ENCODE assay signal across 17 cellular contexts in genomic region chr5:95440825-95441224, GRCh38. TPM values are rescaled to one million over a fixed set of nuclear protein-coding genes. Genes with fewer than 3 reads are reported as not detected.
A peak's percentile ranks its signal among the peaks of the same experiment; 100 is the strongest.
DNase-seq lines count a peak whose midpoint lies in the region; ATAC-seq, FAIRE-seq and TF ChIP-seq lines count a peak whose summit lies in the region.
"Had no signal": no experiment of that assay in that cellular context is flagged by ENCODE, and none has a peak within 500 bp of the region (broad histone marks: within the 10 kb centered on the region; RNA-seq: fewer than 3 reads in every experiment).

No MANE protein-coding gene starts in this region.

- 0 out of 2 replicates have a peak overlapping the region, but pooled peaks have one; percentile 4 for H3K18ac ChIP-seq in H1 (ENCODE audit: extremely low read depth, low read length)

- no peak overlapping the region for H2BK120ac ChIP-seq in H1 (replicated peaks; ENCODE audit: low read depth, low read length)

- no peaks in the 10 kb centered on the region for H3K23me2 ChIP-seq in H1 (ENCODE audit: low read depth, low read length)

- no peak overlapping the region for H3K56ac ChIP-seq in H1 (replicated peaks; ENCODE audit: insufficient read length, low read depth, low read length)

- no peak for TF ChIP-seq RAD21 in H1 (IDR thresholded peaks at IDR 0.05 in 1 of 2, conservative IDR thresholded peaks at IDR 0.05 in 1 of 2; ENCODE audit: low read depth in 2 of 2, low read length in 2 of 2)

- H3K23ac ChIP-seq in H1 (ENCODE audit: insufficient read length): no peak overlapping the region

- no peaks in the 10 kb centered on the region for H3K9me1 ChIP-seq in keratinocyte (ENCODE audit: control insufficient read depth, extremely low read depth, insufficient read depth, low read length)

- no peak overlapping the region for H2AFZ ChIP-seq in H1 (ENCODE audit: low read length)
- no peak overlapping the region for H2AFZ ChIP-seq in keratinocyte (ENCODE audit: control insufficient read depth, low read length)
- H2AFZ ChIP-seq: PC-9 had no signal

- H3K36me3 ChIP-seq in H1 (ENCODE audit: control insufficient read depth in 2 of 4, insufficient read depth in 4 of 4, low read length in 3 of 4): no peaks in the 10 kb centered on the region
- no peaks in the 10 kb centered on the region for H3K36me3 ChIP-seq in keratinocyte (ENCODE audit: control insufficient read depth in 2 of 2, extremely low read depth in 1 of 2, insufficient read depth in 2 of 2, low read length in 2 of 2)
- H3K36me3 ChIP-seq: BLaER1 had no signal

- H3K79me1 ChIP-seq in H1 (ENCODE audit: low read depth, low read length): no peaks in the 10 kb centered on the region

- CTCF ChIA-PET in H1 (lab: Charles Lee; ENCODE audit: partially characterized antibody): no interaction called here

- H3K9ac ChIP-seq in H1 (replicated peaks in 1 of 4; ENCODE audit: extremely low read depth in 1 of 4, low read depth in 3 of 4, low read length in 3 of 4) (no peak overlapping the region), keratinocyte (ENCODE audit: control insufficient read depth, extremely low read depth, insufficient read depth, low read length) (no peak overlapping the region)
- H3K9ac ChIP-seq: BLaER1 had no signal

- no peak overlapping the region; the same call in 1 of the 2 replicates for H2BK12ac ChIP-seq in H1 (ENCODE audit: low read depth, low read length)

- no peaks in the 10 kb centered on the region for H4K20me1 ChIP-seq in H1 (replicated peaks in 1 of 2; ENCODE audit: control insufficient read depth in 1 of 2, insufficient read depth in 2 of 2, low read length in 2 of 2)
- H4K20me1 ChIP-seq in keratinocyte (ENCODE audit: control insufficient read depth, extremely low read depth, insufficient read depth, low read length): no peaks in the 10 kb centered on the region
- H4K20me1 ChIP-seq: BLaER1 had no signal

- H3K79me2 ChIP-seq in H1 (ENCODE audit: control insufficient read depth in 1 of 2, insufficient read depth in 2 of 2, low read length in 2 of 2) (no peaks in the 10 kb centered on the region), keratinocyte (ENCODE audit: control insufficient read depth, insufficient read depth, low read length) (no peaks in the 10 kb centered on the region)

- no peak overlapping the region for H2BK15ac ChIP-seq in H1 (ENCODE audit: low read length)

- ATAC-seq in HG03354 (IDR thresholded peaks at IDR 0.05; ENCODE audit: poor library complexity, severe bottlenecking, unreplicated experiment): no peak

- H4K8ac ChIP-seq in H1 (ENCODE audit: extremely low read depth, insufficient read depth, low read length): no peak overlapping the region

- no peak for TF ChIP-seq CTCF in H1 (IDR thresholded peaks at IDR 0.05; ENCODE audit: control extremely low read depth in 1 of 3, insufficient read depth in 1 of 3, low read depth in 1 of 3, low read length in 3 of 3)
- TF ChIP-seq CTCF in keratinocyte (optimal IDR thresholded peaks at IDR 0.05 in 1 of 3, IDR thresholded peaks at IDR 0.05 in 1 of 3, conservative IDR thresholded peaks at IDR 0.05 in 1 of 3; ENCODE audit: extremely low read depth in 1 of 3, insufficient read depth in 2 of 3, low read length in 3 of 3): no peak

- no peak overlapping the region for H2BK20ac ChIP-seq in H1 (ENCODE audit: low read length)

- dilution Hi-C loops in keratinocyte (cut with MboI; ENCODE audit: extremely low pct_ligation_motif_present, low sequenced_read_pairs): no loop called here

- no peak for TF ChIP-seq POLR2A in H1 (IDR thresholded peaks at IDR 0.05; ENCODE audit: control extremely low read depth in 1 of 2, low read depth in 2 of 2, low read length in 2 of 2)

- peak overlapping the region; percentile 52 to 63; a peak in 3 of 4 replicates for H3K4me2 ChIP-seq in H1 (ENCODE audit: insufficient read depth in 1 of 2, low read depth in 2 of 2, low read length in 2 of 2)
- peak overlapping the region; percentile 46 for H3K4me2 ChIP-seq in keratinocyte (ENCODE audit: control insufficient read depth, extremely low read depth, insufficient read depth, low read depth, low read length)
- H3K4me2 ChIP-seq: BLaER1, PC-9 had no signal

- no peak overlapping the region for H3K4ac ChIP-seq in H1 (replicated peaks; ENCODE audit: insufficient read length, low read depth, low read length)

- H2BK5ac ChIP-seq in H1 (ENCODE audit: low read depth, low read length): no peak overlapping the region; the same call in 1 of the 2 replicates

- H3K4me3 ChIP-seq in H1 (ENCODE audit: extremely low read depth in 1 of 4, insufficient read depth in 2 of 4, low read depth in 3 of 4, low read length in 4 of 4): peak overlapping the region in 1 of 4 experiments; percentile 38; a peak in 1 of 8 replicates
- H3K4me3 ChIP-seq in keratinocyte (ENCODE audit: control insufficient read depth in 2 of 3, extremely low read depth in 1 of 3, insufficient read depth in 2 of 3, low read depth in 1 of 3, low read length in 3 of 3): no peak overlapping the region
- H3K4me3 ChIP-seq: BLaER1, PC-9 had no signal

- FAIRE-seq in H1 (lab: Jason Lieb, UNC) (no peak), keratinocyte (lab: Jason Lieb, UNC) (no peak)

- H3K4me1 ChIP-seq in H1 (replicated peaks in 1 of 4; ENCODE audit: control insufficient read depth in 3 of 4, insufficient read depth in 4 of 4, low read length in 3 of 4): peaks cover 0 to 8% (median 5%) of the 10 kb centered on the region in 4 experiments; a peak in 4 of 7 replicates
- peaks cover 8% of the 10 kb centered on the region for H3K4me1 ChIP-seq in keratinocyte (ENCODE audit: control insufficient read depth, extremely low read depth, insufficient read depth, low read length)

- POLR2A ChIA-PET in H1 (lab: Charles Lee; ENCODE audit: partially characterized antibody): no interaction called here

- H3K27me3 ChIP-seq in H1 (replicated peaks in 1 of 4; ENCODE audit: control insufficient read depth in 3 of 4, extremely low read depth in 1 of 4, insufficient read depth in 3 of 4, low read length in 3 of 4) (no peaks in the 10 kb centered on the region), keratinocyte (ENCODE audit: control insufficient read depth, extremely low read depth, insufficient read depth, low read length) (peaks cover 20% of the 10 kb centered on the region)
- H3K27me3 ChIP-seq: BLaER1 had no signal

- H2AK5ac ChIP-seq in H1 (ENCODE audit: low read depth, low read length): no peak overlapping the region

- no peak overlapping the region for H4K91ac ChIP-seq in H1 (replicated peaks; ENCODE audit: insufficient read length, low read length)

- H3K9me3 ChIP-seq in H1 (ENCODE audit: insufficient read depth in 2 of 2, low read depth in 1 of 2, low read length in 1 of 2): no peaks in the 10 kb centered on the region
- H3K9me3 ChIP-seq in keratinocyte (ENCODE audit: control insufficient read depth, low read depth, low read length): no peaks in the 10 kb centered on the region
- H3K9me3 ChIP-seq: BLaER1 had no signal

- no peak overlapping the region for H4K5ac ChIP-seq in H1 (ENCODE audit: insufficient read length, low read depth, low read length)

- H3K27ac ChIP-seq in H1 (ENCODE audit: low read depth, low read length): no peak overlapping the region
- no peak overlapping the region for H3K27ac ChIP-seq in keratinocyte (ENCODE audit: control insufficient read depth, insufficient read depth, low read length)
- H3K27ac ChIP-seq: 22Rv1, BLaER1, PC-9 had no signal

- no peak overlapping the region for H3K14ac ChIP-seq in H1 (ENCODE audit: insufficient read length)

- no peak for TF ChIP-seq EP300 in H1 (IDR thresholded peaks at IDR 0.05; ENCODE audit: borderline replicate concordance in 1 of 2, low read depth in 2 of 2, low read length in 2 of 2)

- 50% methylated on average over 10 of the region's 10 CpGs; no CpG with 5 or more reads in 1 of the 2 experiments for WGBS in H1 (ENCODE audit: extremely low coverage in 1 of 2, insufficient coverage in 1 of 2, insufficient read length in 1 of 2, insufficient replicate concordance in 2 of 2, low coverage in 1 of 2, low lambda C conversion rate in 2 of 2, missing lambda C conversion rate in 1 of 2), 2 experiments

- peak; percentile 28 for DNase-seq in DMS 273 (lab: John Stamatoyannopoulos, UW; ENCODE audit: unreplicated experiment)
- no peak for DNase-seq in DMS 273 treated with DMSO at 0.1 percent for 48 hours (lab: John Stamatoyannopoulos, UW)
- peak; percentile 56 for DNase-seq in NCI-H2171 (lab: John Stamatoyannopoulos, UW)
- DNase-seq in H1 (ENCODE audit: low read depth in 1 of 2, low spot score in 2 of 2): no peak
- DNase-seq in keratinocyte (ENCODE audit: low read depth, low spot score): no peak
- no peak for DNase-seq in activated CD8-positive, alpha-beta memory T cell treated with anti-CD3 and anti-CD28 coated beads, Interleukin-2, amount 50 U/mL, for 4 hours
- DNase-seq in GM19240 (ENCODE audit: insufficient read length, low spot score): no peak
- DNase-seq: DMS153, EL, HCEC 1CT, NCI-H1417 treated with DMSO at 0.1 percent for 48 hours, PC-9 had no signal

TF ChIP-seq in H1, 55 proteins besides CTCF, POLR2A, EP300 and RAD21 (continues in another document):
- no peak for TF ChIP-seq CHD1 (IDR thresholded peaks at IDR 0.05; ENCODE audit: low read depth, low read length)
- TF ChIP-seq SUZ12 (IDR thresholded peaks at IDR 0.05; ENCODE audit: low read length): no peak
- no peak for TF ChIP-seq CBX5 (IDR thresholded peaks at IDR 0.05; ENCODE audit: low read depth, low read length)
- no peak for TF ChIP-seq RXRA (IDR thresholded peaks at IDR 0.05; ENCODE audit: insufficient read depth, low read depth, low read length)
- TF ChIP-seq NANOG (IDR thresholded peaks at IDR 0.05; ENCODE audit: insufficient read depth, low read depth, low read length, poor library complexity, severe bottlenecking): no peak
- TF ChIP-seq YY1 (IDR thresholded peaks at IDR 0.05; ENCODE audit: low read depth, low read length): no peak
- TF ChIP-seq RBBP5 (IDR thresholded peaks at IDR 0.05; ENCODE audit: borderline replicate concordance, low read depth, low read length): no peak

RNA-seq across cellular contexts. Expression of gene FAM81B, which starts 49.7 kb away (rescaled TPM):
- total RNA-seq in H1 (2021; fragmentation: NEBNext Ultra II Directional; extraction: Animal tissue kit (Norgen Biotek cat#: 25700)): not detected in 2 replicates
- polyA plus RNA-seq in H1 (2011; rRNA removed): not detected in 2 replicates
- not detected for polyA plus RNA-seq in H1 (2011; cell fraction: cytosol; rRNA removed)
- polyA plus RNA-seq in H1 (2011; cell fraction: nucleus; rRNA removed): not detected
- polyA plus RNA-seq in H1 (2012, experiment 1 of 2): not detected in 4 replicates
- not detected for polyA plus RNA-seq in H1 (2012, experiment 2 of 2)
- polyA plus RNA-seq in H1 (2013, experiment 1 of 2): 0.18 TPM
- 0.37 TPM for polyA plus RNA-seq in H1 (2013, experiment 2 of 2)
- polyA minus RNA-seq in H1 (2011; rRNA and poly(A)+ RNA removed): 0.66 TPM in 1 of 2 replicates, not detected in the other
- polyA minus RNA-seq in H1 (2011; cell fraction: cytosol; rRNA and poly(A)+ RNA removed): not detected
- polyA minus RNA-seq in H1 (2011; cell fraction: nucleus; rRNA and poly(A)+ RNA removed): not detected
- not detected in 3 replicates for polyA plus RNA-seq in keratinocyte
- polyA plus RNA-seq in keratinocyte (2011; ENCODE audit: low read depth): not detected
- polyA plus RNA-seq in keratinocyte (2011; cell fraction: cytosol; rRNA removed): not detected in 2 replicates
- polyA plus RNA-seq in keratinocyte (2011; cell fraction: nucleus; rRNA removed): not detected in 2 replicates
- not detected in 2 replicates for polyA plus RNA-seq in keratinocyte (2012; ENCODE audit: low replicate concordance)
- not detected in 3 replicates for polyA minus RNA-seq in keratinocyte
- not detected for polyA minus RNA-seq in keratinocyte (2011; cell fraction: cytosol; rRNA and poly(A)+ RNA removed)
- not detected in 2 replicates for polyA minus RNA-seq in keratinocyte (2011; cell fraction: nucleus; rRNA and poly(A)+ RNA removed)
- total RNA-seq: LHCN-M2, SK-MEL-5 had no signal

Comparison
In these comparisons a context has a peak if more than half of its experiments do, and no peak if none do; other contexts are left out.
1. DNase-seq: peak in DMS 273 (single experiment) and NCI-H2171 (single experiment); none in DMS 273 treated with DMSO at 0.1 percent for 48 hours (single experiment), H1 (0 of 2), keratinocyte (single experiment), activated CD8-positive, alpha-beta memory T cell treated with anti-CD3 and anti-CD28 coated beads, Interleukin-2, amount 50 U/mL, for 4 hours (single experiment) and GM19240 (single experiment).